In the genomic region with DNA sequence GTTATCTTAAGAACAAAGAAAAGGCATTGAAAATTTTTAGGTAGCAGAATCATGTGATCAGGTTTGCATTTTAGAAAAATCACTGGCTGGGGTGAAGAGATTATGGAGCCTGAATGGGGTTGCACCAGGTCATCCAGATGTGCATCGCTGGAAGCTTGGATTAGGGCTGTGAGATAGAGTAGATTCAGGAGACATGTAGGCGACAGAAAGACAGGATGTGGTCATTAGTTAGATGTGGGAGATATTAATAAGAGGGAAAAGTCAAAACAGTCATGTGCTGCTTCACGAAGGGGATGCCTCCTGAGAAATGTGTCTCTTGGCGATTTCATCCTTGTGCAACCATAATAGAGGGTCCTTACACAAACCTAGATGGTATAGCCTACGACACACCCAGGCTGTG, we compare ENCODE assay signal across 2 cellular contexts.
TF ChIP-seq lines count a peak whose summit lies in the region.

No MANE protein-coding gene starts in this region.

TF ChIP-seq in GM23338, 12 proteins besides CTCF, POLR2A, EP300 and RAD21 (continued from another document):
- TF ChIP-seq, protein P1, sequence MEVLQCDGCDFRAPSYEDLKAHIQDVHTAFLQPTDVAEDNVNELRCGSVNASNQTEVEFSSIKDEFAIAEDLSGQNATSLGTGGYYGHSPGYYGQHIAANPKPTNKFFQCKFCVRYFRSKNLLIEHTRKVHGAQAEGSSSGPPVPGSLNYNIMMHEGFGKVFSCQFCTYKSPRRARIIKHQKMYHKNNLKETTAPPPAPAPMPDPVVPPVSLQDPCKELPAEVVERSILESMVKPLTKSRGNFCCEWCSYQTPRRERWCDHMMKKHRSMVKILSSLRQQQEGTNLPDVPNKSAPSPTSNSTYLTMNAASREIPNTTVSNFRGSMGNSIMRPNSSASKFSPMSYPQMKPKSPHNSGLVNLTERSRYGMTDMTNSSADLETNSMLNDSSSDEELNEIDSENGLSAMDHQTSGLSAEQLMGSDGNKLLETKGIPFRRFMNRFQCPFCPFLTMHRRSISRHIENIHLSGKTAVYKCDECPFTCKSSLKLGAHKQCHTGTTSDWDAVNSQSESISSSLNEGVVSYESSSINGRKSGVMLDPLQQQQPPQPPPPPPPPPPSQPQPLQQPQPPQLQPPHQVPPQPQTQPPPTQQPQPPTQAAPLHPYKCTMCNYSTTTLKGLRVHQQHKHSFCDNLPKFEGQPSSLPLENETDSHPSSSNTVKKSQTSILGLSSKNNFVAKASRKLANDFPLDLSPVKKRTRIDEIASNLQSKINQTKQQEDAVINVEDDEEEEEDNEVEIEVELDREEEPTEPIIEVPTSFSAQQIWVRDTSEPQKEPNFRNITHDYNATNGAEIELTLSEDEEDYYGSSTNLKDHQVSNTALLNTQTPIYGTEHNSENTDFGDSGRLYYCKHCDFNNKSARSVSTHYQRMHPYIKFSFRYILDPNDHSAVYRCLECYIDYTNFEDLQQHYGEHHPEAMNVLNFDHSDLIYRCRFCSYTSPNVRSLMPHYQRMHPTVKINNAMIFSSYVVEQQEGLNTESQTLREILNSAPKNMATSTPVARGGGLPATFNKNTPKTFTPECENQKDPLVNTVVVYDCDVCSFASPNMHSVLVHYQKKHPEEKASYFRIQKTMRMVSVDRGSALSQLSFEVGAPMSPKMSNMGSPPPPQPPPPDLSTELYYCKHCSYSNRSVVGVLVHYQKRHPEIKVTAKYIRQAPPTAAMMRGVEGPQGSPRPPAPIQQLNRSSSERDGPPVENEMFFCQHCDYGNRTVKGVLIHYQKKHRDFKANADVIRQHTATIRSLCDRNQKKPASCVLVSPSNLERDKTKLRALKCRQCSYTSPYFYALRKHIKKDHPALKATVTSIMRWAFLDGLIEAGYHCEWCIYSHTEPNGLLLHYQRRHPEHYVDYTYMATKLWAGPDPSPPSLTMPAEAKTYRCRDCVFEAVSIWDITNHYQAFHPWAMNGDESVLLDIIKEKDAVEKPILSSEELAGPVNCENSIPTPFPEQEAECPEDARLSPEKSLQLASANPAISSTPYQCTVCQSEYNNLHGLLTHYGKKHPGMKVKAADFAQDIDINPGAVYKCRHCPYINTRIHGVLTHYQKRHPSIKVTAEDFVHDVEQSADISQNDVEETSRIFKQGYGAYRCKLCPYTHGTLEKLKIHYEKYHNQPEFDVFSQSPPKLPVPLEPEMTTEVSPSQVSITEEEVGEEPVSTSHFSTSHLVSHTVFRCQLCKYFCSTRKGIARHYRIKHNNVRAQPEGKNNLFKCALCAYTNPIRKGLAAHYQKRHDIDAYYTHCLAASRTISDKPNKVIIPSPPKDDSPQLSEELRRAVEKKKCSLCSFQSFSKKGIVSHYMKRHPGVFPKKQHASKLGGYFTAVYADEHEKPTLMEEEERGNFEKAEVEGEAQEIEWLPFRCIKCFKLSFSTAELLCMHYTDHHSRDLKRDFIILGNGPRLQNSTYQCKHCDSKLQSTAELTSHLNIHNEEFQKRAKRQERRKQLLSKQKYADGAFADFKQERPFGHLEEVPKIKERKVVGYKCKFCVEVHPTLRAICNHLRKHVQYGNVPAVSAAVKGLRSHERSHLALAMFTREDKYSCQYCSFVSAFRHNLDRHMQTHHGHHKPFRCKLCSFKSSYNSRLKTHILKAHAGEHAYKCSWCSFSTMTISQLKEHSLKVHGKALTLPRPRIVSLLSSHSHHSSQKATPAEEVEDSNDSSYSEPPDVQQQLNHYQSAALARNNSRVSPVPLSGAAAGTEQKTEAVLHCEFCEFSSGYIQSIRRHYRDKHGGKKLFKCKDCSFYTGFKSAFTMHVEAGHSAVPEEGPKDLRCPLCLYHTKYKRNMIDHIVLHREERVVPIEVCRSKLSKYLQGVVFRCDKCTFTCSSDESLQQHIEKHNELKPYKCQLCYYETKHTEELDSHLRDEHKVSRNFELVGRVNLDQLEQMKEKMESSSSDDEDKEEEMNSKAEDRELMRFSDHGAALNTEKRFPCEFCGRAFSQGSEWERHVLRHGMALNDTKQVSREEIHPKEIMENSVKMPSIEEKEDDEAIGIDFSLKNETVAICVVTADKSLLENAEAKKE (CRISPR knock-in tag; IDR thresholded peaks at IDR 0.05) = no peak
- no peak for TF ChIP-seq ZNF331 (CRISPR knock-in tag; IDR thresholded peaks at IDR 0.05; ENCODE audit: low read depth)
- no peak for TF ChIP-seq POLR2AphosphoS5 (IDR thresholded peaks at IDR 0.05; ENCODE audit: low read depth)
- TF ChIP-seq, protein P2, sequence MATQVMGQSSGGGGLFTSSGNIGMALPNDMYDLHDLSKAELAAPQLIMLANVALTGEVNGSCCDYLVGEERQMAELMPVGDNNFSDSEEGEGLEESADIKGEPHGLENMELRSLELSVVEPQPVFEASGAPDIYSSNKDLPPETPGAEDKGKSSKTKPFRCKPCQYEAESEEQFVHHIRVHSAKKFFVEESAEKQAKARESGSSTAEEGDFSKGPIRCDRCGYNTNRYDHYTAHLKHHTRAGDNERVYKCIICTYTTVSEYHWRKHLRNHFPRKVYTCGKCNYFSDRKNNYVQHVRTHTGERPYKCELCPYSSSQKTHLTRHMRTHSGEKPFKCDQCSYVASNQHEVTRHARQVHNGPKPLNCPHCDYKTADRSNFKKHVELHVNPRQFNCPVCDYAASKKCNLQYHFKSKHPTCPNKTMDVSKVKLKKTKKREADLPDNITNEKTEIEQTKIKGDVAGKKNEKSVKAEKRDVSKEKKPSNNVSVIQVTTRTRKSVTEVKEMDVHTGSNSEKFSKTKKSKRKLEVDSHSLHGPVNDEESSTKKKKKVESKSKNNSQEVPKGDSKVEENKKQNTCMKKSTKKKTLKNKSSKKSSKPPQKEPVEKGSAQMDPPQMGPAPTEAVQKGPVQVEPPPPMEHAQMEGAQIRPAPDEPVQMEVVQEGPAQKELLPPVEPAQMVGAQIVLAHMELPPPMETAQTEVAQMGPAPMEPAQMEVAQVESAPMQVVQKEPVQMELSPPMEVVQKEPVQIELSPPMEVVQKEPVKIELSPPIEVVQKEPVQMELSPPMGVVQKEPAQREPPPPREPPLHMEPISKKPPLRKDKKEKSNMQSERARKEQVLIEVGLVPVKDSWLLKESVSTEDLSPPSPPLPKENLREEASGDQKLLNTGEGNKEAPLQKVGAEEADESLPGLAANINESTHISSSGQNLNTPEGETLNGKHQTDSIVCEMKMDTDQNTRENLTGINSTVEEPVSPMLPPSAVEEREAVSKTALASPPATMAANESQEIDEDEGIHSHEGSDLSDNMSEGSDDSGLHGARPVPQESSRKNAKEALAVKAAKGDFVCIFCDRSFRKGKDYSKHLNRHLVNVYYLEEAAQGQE (IDR thresholded peaks at IDR 0.05; ENCODE audit: unreplicated experiment) = no peak

TF ChIP-seq in WTC11, 78 proteins besides CTCF, POLR2A, EP300 and RAD21 (continued from another document):
- TF ChIP-seq, protein P3, sequence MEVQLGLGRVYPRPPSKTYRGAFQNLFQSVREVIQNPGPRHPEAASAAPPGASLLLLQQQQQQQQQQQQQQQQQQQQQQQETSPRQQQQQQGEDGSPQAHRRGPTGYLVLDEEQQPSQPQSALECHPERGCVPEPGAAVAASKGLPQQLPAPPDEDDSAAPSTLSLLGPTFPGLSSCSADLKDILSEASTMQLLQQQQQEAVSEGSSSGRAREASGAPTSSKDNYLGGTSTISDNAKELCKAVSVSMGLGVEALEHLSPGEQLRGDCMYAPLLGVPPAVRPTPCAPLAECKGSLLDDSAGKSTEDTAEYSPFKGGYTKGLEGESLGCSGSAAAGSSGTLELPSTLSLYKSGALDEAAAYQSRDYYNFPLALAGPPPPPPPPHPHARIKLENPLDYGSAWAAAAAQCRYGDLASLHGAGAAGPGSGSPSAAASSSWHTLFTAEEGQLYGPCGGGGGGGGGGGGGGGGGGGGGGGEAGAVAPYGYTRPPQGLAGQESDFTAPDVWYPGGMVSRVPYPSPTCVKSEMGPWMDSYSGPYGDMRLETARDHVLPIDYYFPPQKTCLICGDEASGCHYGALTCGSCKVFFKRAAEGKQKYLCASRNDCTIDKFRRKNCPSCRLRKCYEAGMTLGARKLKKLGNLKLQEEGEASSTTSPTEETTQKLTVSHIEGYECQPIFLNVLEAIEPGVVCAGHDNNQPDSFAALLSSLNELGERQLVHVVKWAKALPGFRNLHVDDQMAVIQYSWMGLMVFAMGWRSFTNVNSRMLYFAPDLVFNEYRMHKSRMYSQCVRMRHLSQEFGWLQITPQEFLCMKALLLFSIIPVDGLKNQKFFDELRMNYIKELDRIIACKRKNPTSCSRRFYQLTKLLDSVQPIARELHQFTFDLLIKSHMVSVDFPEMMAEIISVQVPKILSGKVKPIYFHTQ (CRISPR knock-in tag; IDR thresholded peaks at IDR 0.05) = no peak
- TF ChIP-seq TEAD4 (CRISPR knock-in tag; IDR thresholded peaks at IDR 0.05) (no peak), FOXP1 (CRISPR knock-in tag; IDR thresholded peaks at IDR 0.05; ENCODE audit: borderline replicate concordance) (no peak), ZBTB21 (CRISPR knock-in tag; IDR thresholded peaks at IDR 0.05; ENCODE audit: borderline replicate concordance) (no peak)
- TF ChIP-seq, protein P4, sequence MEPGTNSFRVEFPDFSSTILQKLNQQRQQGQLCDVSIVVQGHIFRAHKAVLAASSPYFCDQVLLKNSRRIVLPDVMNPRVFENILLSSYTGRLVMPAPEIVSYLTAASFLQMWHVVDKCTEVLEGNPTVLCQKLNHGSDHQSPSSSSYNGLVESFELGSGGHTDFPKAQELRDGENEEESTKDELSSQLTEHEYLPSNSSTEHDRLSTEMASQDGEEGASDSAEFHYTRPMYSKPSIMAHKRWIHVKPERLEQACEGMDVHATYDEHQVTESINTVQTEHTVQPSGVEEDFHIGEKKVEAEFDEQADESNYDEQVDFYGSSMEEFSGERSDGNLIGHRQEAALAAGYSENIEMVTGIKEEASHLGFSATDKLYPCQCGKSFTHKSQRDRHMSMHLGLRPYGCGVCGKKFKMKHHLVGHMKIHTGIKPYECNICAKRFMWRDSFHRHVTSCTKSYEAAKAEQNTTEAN (CRISPR knock-in tag; IDR thresholded peaks at IDR 0.05) = no peak
